In the genomic region with DNA sequence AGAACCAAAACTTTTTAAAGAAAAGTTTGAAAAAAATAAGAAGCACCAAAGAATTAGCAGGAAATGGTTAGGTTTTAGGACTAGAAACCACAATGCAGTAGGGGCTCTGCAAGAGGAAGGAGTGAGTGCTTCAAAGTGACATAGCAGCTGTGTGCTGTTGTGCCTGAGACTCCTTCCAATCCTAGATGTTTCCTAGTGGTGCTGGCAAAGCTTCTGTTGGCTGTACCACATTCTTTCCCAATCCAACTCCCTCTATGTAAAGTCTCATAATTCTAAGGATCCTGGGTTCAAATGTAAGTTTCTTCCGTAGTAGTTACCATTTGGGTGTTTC, we compare ENCODE assay signal across 10 cellular contexts.
A peak's percentile ranks its signal among the peaks of the same experiment; 100 is the strongest.
DNase-seq lines count a peak whose midpoint lies in the region; ATAC-seq, FAIRE-seq and TF ChIP-seq lines count a peak whose summit lies in the region.
"Had no signal": no experiment of that assay in that cellular context is flagged by ENCODE, and none has a peak within 500 bp of the region (broad histone marks: within the 10 kb centered on the region; RNA-seq: fewer than 3 reads in every experiment).

No MANE protein-coding gene starts in this region.

- no peaks in the 10 kb centered on the region for H3K9me3 ChIP-seq in ascending aorta

- peaks cover 0 to 11% (median 5%) of the 10 kb centered on the region in 3 donors for H3K36me3 Mint-ChIP-seq in immature natural killer cell

- no peak for DNase-seq in activated CD4-positive, CD25-positive, alpha-beta regulatory T cell treated with anti-CD3 and anti-CD28 coated beads, Interleukin-2, amount 50 U/mL, for 72 hours
- DNase-seq in GM19239 (ENCODE audit: insufficient read length, low spot score): no peak
- peak; percentile 67 for DNase-seq in MV-4-11 (lab: John Stamatoyannopoulos, UW)
- peak; percentile 25 to 39 (median 30) for DNase-seq in immature natural killer cell
- no peak for DNase-seq in NCI-H1930 (lab: John Stamatoyannopoulos, UW)
- DNase-seq in ascending aorta (ENCODE audit: low spot score in 2 of 2): no peak

- FAIRE-seq in GM19239 (lab: Jason Lieb, UNC): peak; percentile 42

- H3K9me3 Mint-ChIP-seq in immature natural killer cell: no peaks in the 10 kb centered on the region
- H3K9me3 Mint-ChIP-seq: mesothelial cell of epicardium had no signal

- H3K4me3 Mint-ChIP-seq in immature natural killer cell: peak overlapping the region; percentile 13 to 53 (median 42)
- H3K4me3 Mint-ChIP-seq: mesothelial cell of epicardium had no signal

- no peaks in the 10 kb centered on the region for H3K27me3 Mint-ChIP-seq in immature natural killer cell (ENCODE audit: low read depth in 3 of 3)

- peak; percentile 32 to 41 for ATAC-seq in activated CD4-positive, CD25-positive, alpha-beta regulatory T cell treated with anti-CD3 and anti-CD28 coated beads, Interleukin-2, amount 50 U/mL, for 24 hours
- no peak for ATAC-seq in GM18858 (IDR thresholded peaks at IDR 0.05; ENCODE audit: unreplicated experiment)

- TF ChIP-seq CTCF in ascending aorta (IDR thresholded peaks at IDR 0.05): no peak

- no peak overlapping the region for H3K27ac ChIP-seq in ascending aorta
- H3K27ac ChIP-seq: SK-N-MC had no signal

- peaks cover 27 to 30% of the 10 kb centered on the region in 2 donors for H3K4me1 Mint-ChIP-seq in immature natural killer cell
- H3K4me1 Mint-ChIP-seq: mesothelial cell of epicardium had no signal

- peak overlapping the region in 5 of 6 donors; percentile 3 to 54 (median 37) for H3K27ac Mint-ChIP-seq in immature natural killer cell
- H3K27ac Mint-ChIP-seq: mesothelial cell of epicardium had no signal

- intact Hi-C loops in ascending aorta (cut with DNase I): no loop called here

- no peaks in the 10 kb centered on the region for H3K27me3 ChIP-seq in ascending aorta

- H3K4me3 ChIP-seq in ascending aorta: no peak overlapping the region
- H3K4me3 ChIP-seq: SK-N-MC had no signal

- peaks cover 8 to 15% of the 10 kb centered on the region in 2 donors for H3K4me1 ChIP-seq in ascending aorta

- no peaks in the 10 kb centered on the region for H3K36me3 ChIP-seq in ascending aorta

Comparison
In these comparisons a context has a peak if more than half of its experiments do, and no peak if none do; other contexts are left out.
1. DNase-seq: peak in MV-4-11 (single experiment) and immature natural killer cell (3 of 3); none in activated CD4-positive, CD25-positive, alpha-beta regulatory T cell treated with anti-CD3 and anti-CD28 coated beads, Interleukin-2, amount 50 U/mL, for 72 hours (single experiment), GM19239 (single experiment), NCI-H1930 (0 of 2) and ascending aorta (0 of 2).